In the genomic region with DNA sequence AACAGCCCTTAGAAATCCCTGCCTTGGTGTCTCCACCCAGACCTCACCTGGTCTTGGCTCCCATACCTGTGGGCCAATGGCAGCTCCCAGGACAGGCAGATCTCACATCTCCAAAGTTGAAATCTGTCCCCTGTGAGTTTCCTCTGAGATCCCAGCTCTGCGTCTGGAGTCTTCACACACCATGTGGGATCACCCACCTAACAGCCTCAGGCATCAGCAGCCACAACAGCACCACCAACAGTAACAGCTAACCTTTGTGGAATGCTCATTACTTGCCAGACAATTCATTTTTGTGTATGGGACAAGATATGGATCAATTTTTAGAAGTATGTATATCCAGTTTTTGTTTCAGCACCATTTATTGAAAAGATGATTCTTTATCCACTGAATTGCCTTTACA, we compare ENCODE assay signal across 17 cellular contexts.
A peak's percentile ranks its signal among the peaks of the same experiment; 100 is the strongest.
DNase-seq lines count a peak whose midpoint lies in the region; FAIRE-seq and TF ChIP-seq lines count a peak whose summit lies in the region.
"Had no signal": no experiment of that assay in that cellular context is flagged by ENCODE, and none has a peak within 500 bp of the region (broad histone marks: within the 10 kb centered on the region; RNA-seq: fewer than 3 reads in every experiment).

No MANE protein-coding gene starts in this region.

- H3K27ac Mint-ChIP-seq in osteocyte (ENCODE audit: unreplicated experiment) (no peak overlapping the region), nephron progenitor cell (no peak overlapping the region)
- H3K27ac Mint-ChIP-seq: CD14-positive monocyte, H9 had no signal

- H3K36me3 ChIP-seq in mammary epithelial cell (ENCODE audit: insufficient read depth, low read length), result no peaks in the 10 kb centered on the region
- no peaks in the 10 kb centered on the region for H3K36me3 ChIP-seq in breast epithelium
- H3K36me3 ChIP-seq in esophagus muscularis mucosa, result no peaks in the 10 kb centered on the region
- H3K36me3 ChIP-seq: BLaER1 had no signal

- H3K36me3 Mint-ChIP-seq in osteocyte (ENCODE audit: unreplicated experiment) (no peaks in the 10 kb centered on the region), nephron progenitor cell (ENCODE audit: low read depth) (no peaks in the 10 kb centered on the region)
- H3K36me3 Mint-ChIP-seq: CD14-positive monocyte; CD4-positive, alpha-beta memory T cell had no signal

- intact Hi-C loops in mammary epithelial cell (cut with micrococcal nuclease) (no loop called here), breast epithelium (cut with DNase I; ENCODE audit: low total_unique reads) (no loop called here), esophagus muscularis mucosa (cut with DNase I) (no loop called here)

- H3K27ac ChIP-seq in mammary epithelial cell (ENCODE audit: insufficient read depth, low read depth, low read length) (no peak overlapping the region), breast epithelium (no peak overlapping the region), esophagus muscularis mucosa (replicated peaks in 1 of 4) (no peak overlapping the region)
- H3K27ac ChIP-seq: BLaER1 had no signal

- TF ChIP-seq CTCF in mammary epithelial cell (conservative IDR thresholded peaks at IDR 0.05 in 1 of 2, IDR thresholded peaks at IDR 0.05 in 1 of 2; ENCODE audit: extremely low read depth in 1 of 2, insufficient read depth in 1 of 2, low read depth in 1 of 2, low read length in 2 of 2), result no peak
- no peak for TF ChIP-seq CTCF in breast epithelium (IDR thresholded peaks at IDR 0.05)
- no peak for TF ChIP-seq CTCF in esophagus muscularis mucosa (IDR thresholded peaks at IDR 0.05)
- no peak for TF ChIP-seq CTCF in osteocyte (IDR thresholded peaks at IDR 0.05)
- TF ChIP-seq CTCF in nephron progenitor cell (IDR thresholded peaks at IDR 0.05), result no peak

- H3K27me3 ChIP-seq in mammary epithelial cell (ENCODE audit: insufficient read depth, low read length) (peaks cover 4% of the 10 kb centered on the region), breast epithelium (no peaks in the 10 kb centered on the region), esophagus muscularis mucosa (peaks cover 0 to 4% (median 0%) of the 10 kb centered on the region in 4 donors)
- H3K27me3 ChIP-seq: BLaER1 had no signal

- BruUV-seq in mammary epithelial cell (replicated peaks; lab: Mats Ljungman, UMichigan), result no TSS peak

- no peak overlapping the region for H2AFZ ChIP-seq in mammary epithelial cell (ENCODE audit: low read depth, low read length)

- peak; percentile 23 for DNase-seq in mammary epithelial cell
- no peak for DNase-seq in breast epithelium (ENCODE audit: low spot score in 2 of 2)
- peak; percentile 21 for DNase-seq in esophagus muscularis mucosa (ENCODE audit: extremely low spot score)
- peak; percentile 56 for DNase-seq in osteocyte (ENCODE audit: extremely low spot score, unreplicated experiment)
- DNase-seq in nephron progenitor cell, result no peak
- no peak for DNase-seq in H54 (ENCODE audit: insufficient read length, low spot score)
- DNase-seq in amygdala (lab: John Stamatoyannopoulos, UW), result no peak
- DNase-seq: 8988T; CD4-positive, alpha-beta memory T cell; DMS153; DMS79; GDM1; GOT3; H9 had no signal

- H3K4me1 Mint-ChIP-seq in osteocyte (ENCODE audit: unreplicated experiment) (no peaks in the 10 kb centered on the region), nephron progenitor cell (peaks cover 40% of the 10 kb centered on the region)
- H3K4me1 Mint-ChIP-seq: CD14-positive monocyte had no signal

- H3K4me3 Mint-ChIP-seq in osteocyte (ENCODE audit: unreplicated experiment) (no peak overlapping the region), nephron progenitor cell (no peak overlapping the region)
- H3K4me3 Mint-ChIP-seq: CD14-positive monocyte; CD4-positive, alpha-beta memory T cell; H9 had no signal

- FAIRE-seq in H54 (lab: Jason Lieb, UNC), result no peak
- FAIRE-seq: HepG2 had no signal

- H3K9me3 ChIP-seq in mammary epithelial cell (replicated peaks; ENCODE audit: insufficient read depth, low read length), result no peaks in the 10 kb centered on the region
- no peaks in the 10 kb centered on the region for H3K9me3 ChIP-seq in breast epithelium
- H3K9me3 ChIP-seq in esophagus muscularis mucosa, result no peaks in the 10 kb centered on the region

- peaks cover 10% of the 10 kb centered on the region for H3K9me3 Mint-ChIP-seq in osteocyte (ENCODE audit: unreplicated experiment)
- H3K9me3 Mint-ChIP-seq in nephron progenitor cell, result peaks cover 21% of the 10 kb centered on the region

- H4K20me1 ChIP-seq in mammary epithelial cell (ENCODE audit: insufficient read depth, low read length), result no peaks in the 10 kb centered on the region
- H4K20me1 ChIP-seq: BLaER1 had no signal

- 0% methylated on average over 1 of the region's 1 CpG for WGBS in mammary epithelial cell (ENCODE audit: low coverage, missing lambda C conversion rate)
- 87% methylated on average over 1 of the region's 1 CpG for WGBS in esophagus muscularis mucosa

- H3K4me2 ChIP-seq in mammary epithelial cell (ENCODE audit: insufficient read depth, low read depth, low read length), result no peak overlapping the region
- H3K4me2 ChIP-seq: BLaER1 had no signal

- H3K27me3 Mint-ChIP-seq in osteocyte (ENCODE audit: unreplicated experiment), result no peaks in the 10 kb centered on the region
- peaks cover 11% of the 10 kb centered on the region for H3K27me3 Mint-ChIP-seq in nephron progenitor cell (ENCODE audit: low read depth, poor library complexity)

- TF ChIP-seq EP300 in esophagus muscularis mucosa (IDR thresholded peaks at IDR 0.05), result no peak

- CTCF ChIA-PET in mammary epithelial cell (lab: Charles Lee; ENCODE audit: low non-redundant PET), result no interaction called here

- in situ Hi-C loops in mammary epithelial cell (cut with MboI; ENCODE audit: low sequenced_read_pairs in 2 of 2), result no loop called here

- H3K4me3 ChIP-seq in mammary epithelial cell (replicated peaks in 1 of 3; ENCODE audit: insufficient read depth in 1 of 3, low read depth in 2 of 3, low read length in 3 of 3) (no peak overlapping the region), breast epithelium (no peak overlapping the region), esophagus muscularis mucosa (no peak overlapping the region)
- H3K4me3 ChIP-seq: BLaER1 had no signal

- H3K4me1 ChIP-seq in mammary epithelial cell (ENCODE audit: insufficient read depth, low read length) (no peaks in the 10 kb centered on the region), breast epithelium (no peaks in the 10 kb centered on the region), esophagus muscularis mucosa (peaks cover 4 to 17% (median 13%) of the 10 kb centered on the region in 4 donors)

- H3K9ac ChIP-seq in mammary epithelial cell (ENCODE audit: insufficient read depth, low read length), result no peak overlapping the region
- H3K9ac ChIP-seq: BLaER1 had no signal

- TF ChIP-seq POLR2A in breast epithelium (IDR thresholded peaks at IDR 0.05) (no peak), esophagus muscularis mucosa (IDR thresholded peaks at IDR 0.05; ENCODE audit: low read depth) (no peak), H54 (IDR thresholded peaks at IDR 0.05; ENCODE audit: low read depth, low read length) (no peak)

- no peaks in the 10 kb centered on the region for H3K79me2 ChIP-seq in mammary epithelial cell (ENCODE audit: insufficient read depth, low read length)

- dilution Hi-C loops in mammary epithelial cell (cut with HindIII; ENCODE audit: low sequenced_read_pairs), result no loop called here

Comparison
In these comparisons a context has a peak if more than half of its experiments do, and no peak if none do; other contexts are left out.
1. DNase-seq: peak in mammary epithelial cell (single experiment), esophagus muscularis mucosa (single experiment) and osteocyte (single experiment); none in breast epithelium (0 of 2), nephron progenitor cell (single experiment), H54 (single experiment) and amygdala (0 of 56).